Comparison of ENCODE assay signal across 1 cellular context in genomic region chr20:3795511-3796468, GRCh38.
TF ChIP-seq lines count a peak whose summit lies in the region.

Gene CDC25B, plus strand, starts transcription at chr20:3796310. Its CDS starts 222 bp downstream, at chr20:3796532.

TF ChIP-seq in SK-N-SH, 30 proteins besides CTCF, POLR2A, EP300 and RAD21 (continued from another document):
- TF ChIP-seq USF1 (IDR thresholded peaks at IDR 0.05; ENCODE audit: borderline replicate concordance, low read depth), result peak; percentile 61
- no peak for TF ChIP-seq TEAD4 (IDR thresholded peaks at IDR 0.05; ENCODE audit: borderline replicate concordance, insufficient read depth)
- TF ChIP-seq JUND (IDR thresholded peaks at IDR 0.05), result no peak
- TF ChIP-seq ELF1 (IDR thresholded peaks at IDR 0.05), result peak; percentile 40; the same call in 1 of the 2 replicates
- no peak for TF ChIP-seq USF2 (IDR thresholded peaks at IDR 0.05; ENCODE audit: borderline replicate concordance, low read depth, low read length)
- TF ChIP-seq RCOR1 (IDR thresholded peaks at IDR 0.05; ENCODE audit: low read length), result peak; percentile 74; the same call in 1 of the 2 replicates
- peak; percentile 46; the same call in 1 of the 2 replicates for TF ChIP-seq NRF1 (IDR thresholded peaks at IDR 0.05; ENCODE audit: low read depth, low read length)
- no peak; the same call in 1 of the 2 replicates for TF ChIP-seq YY1 (IDR thresholded peaks at IDR 0.05; ENCODE audit: low read depth)
- no peak for TF ChIP-seq NFIC (IDR thresholded peaks at IDR 0.05; ENCODE audit: borderline replicate concordance)
- TF ChIP-seq TCF12 (IDR thresholded peaks at IDR 0.05), result no peak
- TF ChIP-seq MAX (IDR thresholded peaks at IDR 0.05; ENCODE audit: low read depth), result peak; percentile 80
- no peak for TF ChIP-seq GATA2 (CRISPR knock-in tag; IDR thresholded peaks at IDR 0.05)
- TF ChIP-seq SIN3A (IDR thresholded peaks at IDR 0.05; ENCODE audit: borderline replicate concordance, low read depth, low read length), result peak; percentile 93
- peak; percentile 33 for TF ChIP-seq CHD2 (IDR thresholded peaks at IDR 0.05; ENCODE audit: low read length, partially characterized antibody)
- no peak for TF ChIP-seq FOXJ3 (CRISPR knock-in tag; IDR thresholded peaks at IDR 0.05)
- peak; percentile 99 for TF ChIP-seq FOXM1 (IDR thresholded peaks at IDR 0.05; ENCODE audit: low read depth)
- TF ChIP-seq IRF3 (IDR thresholded peaks at IDR 0.05; ENCODE audit: low read depth, low read length), result no peak
- no peak for TF ChIP-seq RXRA (IDR thresholded peaks at IDR 0.05; ENCODE audit: borderline replicate concordance, low read depth)
- peak; percentile 37; the same call in 1 of the 2 replicates for TF ChIP-seq TAF1 (IDR thresholded peaks at IDR 0.05; ENCODE audit: borderline replicate concordance, low read depth, low read length)
